8 cellular contexts compared by ENCODE assay signal in genomic region chr10:12483996-12484944, GRCh38.
DNase-seq lines count a peak whose midpoint lies in the region; ATAC-seq and TF ChIP-seq lines count a peak whose summit lies in the region.

No MANE protein-coding gene starts in this region.

- TF ChIP-seq CTCF in foreskin keratinocyte (conservative IDR thresholded peaks at IDR 0.05) = no peak

- H3K27ac ChIP-seq in caudate nucleus (ENCODE audit: low read depth, low read length) (peak overlapping the region; percentile 58), foreskin keratinocyte (no peak overlapping the region)

- ATAC-seq in GM19035 (IDR thresholded peaks at IDR 0.05; ENCODE audit: unreplicated experiment) (peak; percentile 40), HG03439 (IDR thresholded peaks at IDR 0.05; ENCODE audit: unreplicated experiment) (peak; percentile 48), foreskin keratinocyte (no peak)
- no peak for ATAC-seq in stimulated activated naive CD8-positive, alpha-beta T cell treated with anti-CD3 and anti-CD28 coated beads, Interleukin-15, Interleukin-2, amounts not matched to agents 100 U/mL and 50 U/mL, for 24 hours

- no peaks in the 10 kb centered on the region for H3K4me1 ChIP-seq in foreskin keratinocyte

- DNase-seq in caudate nucleus (lab: John Stamatoyannopoulos, UW) (peak in 2 of 61 donors; percentile 12 to 69), retina (peak; percentile 28), foreskin keratinocyte (no peak)
- no peak for DNase-seq in stimulated activated naive CD8-positive, alpha-beta T cell treated with anti-CD3 and anti-CD28 coated beads, Interleukin-15, Interleukin-2, amounts not matched to agents 100 U/mL and 50 U/mL, for 24 hours
- DNase-seq in stimulated activated CD8-positive, alpha-beta memory T cell treated with anti-CD3 and anti-CD28 coated beads, Interleukin-4, amount 100 ng/mL, for 48 hours = no peak
- no peak for DNase-seq in activated CD4-positive, CD25-positive, alpha-beta regulatory T cell (lab: John Stamatoyannopoulos, UW)

- H3K27me3 ChIP-seq in foreskin keratinocyte = no peaks in the 10 kb centered on the region

Comparison
In these comparisons a context has a peak if more than half of its experiments do, and no peak if none do; other contexts are left out.
1. ATAC-seq: peak in GM19035 (single experiment) and HG03439 (single experiment); none in foreskin keratinocyte (single experiment) and stimulated activated naive CD8-positive, alpha-beta T cell treated with anti-CD3 and anti-CD28 coated beads, Interleukin-15, Interleukin-2, amounts not matched to agents 100 U/mL and 50 U/mL, for 24 hours (single experiment).